In the genomic region with DNA sequence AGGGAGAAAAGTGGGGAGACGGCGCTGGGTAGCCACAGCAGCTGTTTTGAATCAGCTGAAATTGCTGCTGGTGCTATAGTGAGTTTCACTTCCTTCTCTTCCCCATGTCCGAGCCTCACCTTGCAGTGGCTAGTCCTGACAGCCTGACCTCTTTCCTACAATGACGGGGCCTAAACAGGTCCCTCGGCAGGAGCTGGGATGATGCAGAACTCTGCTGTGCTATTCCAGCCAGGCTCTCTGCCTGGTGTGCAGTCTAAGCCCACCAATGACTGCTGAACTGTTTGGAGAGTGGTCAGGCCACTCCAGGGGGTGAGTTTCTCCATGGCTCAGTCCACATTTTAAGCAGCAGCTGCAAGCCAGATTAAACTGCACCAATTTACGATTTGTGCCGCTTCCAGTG, we compare ENCODE assay signal across 16 cellular contexts.
DNase-seq lines count a peak whose midpoint lies in the region; ATAC-seq and TF ChIP-seq lines count a peak whose summit lies in the region.
"Had no signal": no experiment of that assay in that cellular context is flagged by ENCODE, and none has a peak within 500 bp of the region (broad histone marks: within the 10 kb centered on the region; RNA-seq: fewer than 3 reads in every experiment).

No MANE protein-coding gene starts in this region.

- ATAC-seq in left ventricle myocardium superior (peak; percentile 16), heart right ventricle (no peak)

- TF ChIP-seq CTCF in heart right ventricle (IDR thresholded peaks at IDR 0.05) (no peak), esophagus muscularis mucosa (IDR thresholded peaks at IDR 0.05) (no peak), hepatocyte (IDR thresholded peaks at IDR 0.05; ENCODE audit: poor library complexity) (no peak)

- H3K27me3 ChIP-seq in heart right ventricle (no peaks in the 10 kb centered on the region), esophagus muscularis mucosa (no peaks in the 10 kb centered on the region), MG63 (no peaks in the 10 kb centered on the region), hepatocyte (no peaks in the 10 kb centered on the region)
- H3K27me3 ChIP-seq: thyroid gland had no signal

- intact Hi-C loops in left ventricle myocardium superior (cut with micrococcal nuclease) (no loop called here), heart right ventricle (cut with DNase I) (loop anchor here in 1 of 10 donors (10.0 kb wide), 1 partner anchor 214 kb away; the partner anchor contains the start of gene CALM1), esophagus muscularis mucosa (cut with DNase I) (no loop called here)

- no peak for TF ChIP-seq POLR2A in esophagus muscularis mucosa (IDR thresholded peaks at IDR 0.05; ENCODE audit: low read depth)

- H2AFZ ChIP-seq in hepatocyte = no peak overlapping the region

- H3K27ac ChIP-seq in heart right ventricle (peak overlapping the region in 1 of 10 donors; percentile 28), esophagus muscularis mucosa (replicated peaks in 1 of 4) (peak overlapping the region; percentile 8 to 72 (median 36)), hepatocyte (no peak overlapping the region)
- H3K27ac ChIP-seq: thyroid gland had no signal

- H3K9me3 ChIP-seq in heart right ventricle (no peaks in the 10 kb centered on the region), esophagus muscularis mucosa (no peaks in the 10 kb centered on the region), MG63 (no peaks in the 10 kb centered on the region), hepatocyte (ENCODE audit: low read depth) (no peaks in the 10 kb centered on the region)
- H3K9me3 ChIP-seq: thyroid gland had no signal

- DNase-seq in left ventricle myocardium superior = no peak
- no peak for DNase-seq in heart right ventricle
- peak; percentile 58 for DNase-seq in MV-4-11 (lab: John Stamatoyannopoulos, UW)
- DNase-seq in esophagus muscularis mucosa (ENCODE audit: extremely low spot score) = no peak
- no peak for DNase-seq in MG63
- no peak for DNase-seq in hepatocyte (ENCODE audit: low spot score)
- no peak for DNase-seq in stimulated activated CD4-positive, alpha-beta T cell treated with anti-CD3 and anti-CD28 coated beads, Interleukin-2, amount 100 ng/mL, for 48 hours
- DNase-seq in OCI-M2 (lab: John Stamatoyannopoulos, UW; ENCODE audit: unreplicated experiment) = no peak
- DNase-seq: activated naive CD8-positive, alpha-beta T cell treated with anti-CD3 and anti-CD28 coated beads, Interleukin-2, amount 10 ng/mL, durations not matched to agents 7 days and 5 days; dermis blood vessel endothelial cell; DMS53; naive B cell; NCI-H1048; NCI-H510A treated with DMSO at 0.1 percent for 48 hours; Right ventricle myocardium superior; thyroid gland had no signal

- no peak for TF ChIP-seq EP300 in esophagus muscularis mucosa (IDR thresholded peaks at IDR 0.05)

- H3K36me3 ChIP-seq in heart right ventricle (peaks cover 0 to 16% (median 0%) of the 10 kb centered on the region in 9 donors), esophagus muscularis mucosa (peaks cover 0 to 13% (median 1%) of the 10 kb centered on the region in 4 donors), MG63 (no peaks in the 10 kb centered on the region), hepatocyte (replicated peaks; ENCODE audit: insufficient read depth, low read depth) (no peaks in the 10 kb centered on the region)
- H3K36me3 ChIP-seq: thyroid gland had no signal

- H3K4me3 ChIP-seq in heart right ventricle (no peak overlapping the region), esophagus muscularis mucosa (no peak overlapping the region), MG63 (no peak overlapping the region), hepatocyte (no peak overlapping the region)
- H3K4me3 ChIP-seq: thyroid gland had no signal

- no peak overlapping the region for H3K4me2 ChIP-seq in hepatocyte

- no peaks in the 10 kb centered on the region for H3K9me2 ChIP-seq in hepatocyte (replicated peaks; ENCODE audit: insufficient read depth)

- no peaks in the 10 kb centered on the region for H3K79me2 ChIP-seq in hepatocyte

- no peaks in the 10 kb centered on the region for H4K20me1 ChIP-seq in hepatocyte (ENCODE audit: insufficient read depth, poor library complexity, severe bottlenecking)

- H3K4me1 ChIP-seq in heart right ventricle (peaks cover 0 to 53% (median 27%) of the 10 kb centered on the region in 9 donors), esophagus muscularis mucosa (peaks cover 14 to 27% (median 23%) of the 10 kb centered on the region in 4 donors), hepatocyte (ENCODE audit: insufficient read depth) (no peaks in the 10 kb centered on the region)
- H3K4me1 ChIP-seq: thyroid gland had no signal

- 76 to 80% methylated on average over 7 of the region's 7 CpGs for WGBS in heart right ventricle, 2 donors
- WGBS in esophagus muscularis mucosa = 64% methylated on average over 7 of the region's 7 CpGs
- 80% methylated on average over 7 of the region's 7 CpGs for WGBS in hepatocyte (ENCODE audit: low lambda C conversion rate, missing lambda C conversion rate)
